Comparison of ENCODE assay signal across 9 cellular contexts in the genomic region with DNA sequence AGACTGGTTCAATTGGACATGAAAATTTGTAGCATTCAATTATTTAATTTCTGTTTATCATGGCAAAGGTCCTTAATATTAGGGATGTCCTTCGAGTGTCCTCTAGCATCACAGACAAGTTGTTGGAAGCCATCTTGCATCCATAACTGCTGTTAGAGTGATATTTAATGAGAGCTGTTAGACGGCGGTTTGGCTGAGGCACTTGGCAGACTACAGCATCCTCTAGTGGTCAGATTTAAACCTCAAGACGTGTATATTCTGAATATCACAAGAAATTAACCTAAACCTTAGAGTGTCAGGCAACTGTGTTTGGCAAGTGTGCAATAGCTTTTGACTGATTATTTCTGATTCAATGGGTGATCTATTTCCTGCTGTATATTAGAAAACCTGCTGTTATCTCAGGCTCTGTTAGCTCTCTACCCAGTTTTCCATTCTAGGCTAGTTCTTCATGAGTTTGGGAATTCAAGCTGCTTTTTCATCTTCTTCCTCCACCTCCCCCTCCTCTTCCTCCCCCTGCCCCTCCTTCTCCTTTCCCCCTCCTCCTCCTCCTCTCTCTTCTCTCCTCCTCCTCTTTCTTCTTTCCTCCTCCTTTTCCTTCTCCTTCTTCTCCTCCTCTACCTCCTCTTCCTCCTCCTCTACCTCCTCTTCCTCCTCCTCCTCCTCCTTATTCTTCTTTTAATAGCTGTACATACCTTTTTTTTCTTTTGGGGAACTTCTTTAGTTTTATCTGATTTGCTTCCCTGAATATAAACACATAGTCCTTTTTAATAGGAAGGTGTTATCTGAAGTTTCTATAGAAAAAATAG. TPM values are rescaled to one million over a fixed set of nuclear protein-coding genes. Genes with fewer than 3 reads are reported as not detected.
A peak's percentile ranks its signal among the peaks of the same experiment; 100 is the strongest.
DNase-seq lines count a peak whose midpoint lies in the region; ATAC-seq and TF ChIP-seq lines count a peak whose summit lies in the region.
"Had no signal": no experiment of that assay in that cellular context is flagged by ENCODE, and none has a peak within 500 bp of the region (broad histone marks: within the 10 kb centered on the region; RNA-seq: fewer than 3 reads in every experiment).

No MANE protein-coding gene starts in this region.

- H3K27ac Mint-ChIP-seq in activated naive CD4-positive, alpha-beta T cell treated with anti-CD3 and anti-CD28 coated beads for 36 hours: no peak overlapping the region

- no peaks in the 10 kb centered on the region for H3K36me3 Mint-ChIP-seq in activated naive CD4-positive, alpha-beta T cell treated with anti-CD3 and anti-CD28 coated beads for 36 hours (ENCODE audit: low read depth)

- no peaks in the 10 kb centered on the region for H3K4me1 Mint-ChIP-seq in activated naive CD4-positive, alpha-beta T cell treated with anti-CD3 and anti-CD28 coated beads for 36 hours (ENCODE audit: low read depth)

- intact Hi-C loops in activated naive CD4-positive, alpha-beta T cell treated with anti-CD3 and anti-CD28 coated beads for 36 hours (cut with micrococcal nuclease): loop anchor here (1.0 kb wide), 1 partner anchor 369 kb away; no protein-coding TSS in a partner anchor
- intact Hi-C loops in head of caudate nucleus (cut with DNase I): loop anchor here (2.0 kb wide), 1 partner anchor 194 kb away; no protein-coding TSS in a partner anchor
- intact Hi-C loops in posterior cingulate gyrus (cut with DNase I): loop anchor here (1.0 to 10.0 kb wide), 2 partner anchors 195 to 368 kb away; no protein-coding TSS in a partner anchor

- peak; percentile 33 for DNase-seq in GDM1 (lab: John Stamatoyannopoulos, UW)
- peak; percentile 41 to 52 for DNase-seq in HL-60 (ENCODE audit: low read depth in 1 of 2, low spot score in 1 of 2)
- peak; percentile 48 for DNase-seq in NCI-H82 treated with DMSO at 0.1 percent for 48 hours (lab: John Stamatoyannopoulos, UW; ENCODE audit: unreplicated experiment)
- peak; percentile 40 for DNase-seq in activated naive CD4-positive, alpha-beta T cell treated with anti-CD3 and anti-CD28 coated beads for 36 hours
- DNase-seq in head of caudate nucleus: peak in 41 of 42 donors; percentile 7 to 85 (median 67)
- peak; percentile 28 to 92 (median 50) for DNase-seq in posterior cingulate gyrus
- no peak for DNase-seq in stimulated activated naive CD4-positive, alpha-beta T cell treated with Interleukin-2 at 50 U/mL for 16 hours (lab: John Stamatoyannopoulos, UW)

- no peak overlapping the region for H3K4me3 ChIP-seq in HL-60 (replicated peaks; ENCODE audit: insufficient read depth, low read length)

- H3K27ac ChIP-seq in HL-60 (replicated peaks): no peak overlapping the region
- H3K27ac ChIP-seq: epithelial cell of prostate had no signal

- TF ChIP-seq CTCF in HL-60 (IDR thresholded peaks at IDR 0.05; ENCODE audit: insufficient read depth, low read length): peak; percentile 96

- peak; percentile 86 for ATAC-seq in GM21447 (IDR thresholded peaks at IDR 0.05; ENCODE audit: unreplicated experiment)

- peaks cover 2% of the 10 kb centered on the region for H3K9me3 Mint-ChIP-seq in activated naive CD4-positive, alpha-beta T cell treated with anti-CD3 and anti-CD28 coated beads for 36 hours

- peaks cover 6% of the 10 kb centered on the region for H3K27me3 Mint-ChIP-seq in activated naive CD4-positive, alpha-beta T cell treated with anti-CD3 and anti-CD28 coated beads for 36 hours (ENCODE audit: low read depth)

- CTCF ChIA-PET in activated naive CD4-positive, alpha-beta T cell treated with anti-CD3 and anti-CD28 coated beads for 36 hours (lab: Charles Lee): interaction anchor here (0.7 to 2.5 kb wide), 4 partner anchors 85 to 1287 kb away, joined by 3 to 25 read pairs (median 4); no protein-coding TSS in a partner anchor

- H3K4me3 Mint-ChIP-seq in activated naive CD4-positive, alpha-beta T cell treated with anti-CD3 and anti-CD28 coated beads for 36 hours: no peak overlapping the region

- no peaks in the 10 kb centered on the region for H3K27me3 ChIP-seq in HL-60 (ENCODE audit: insufficient read depth, poor library complexity, severe bottlenecking)

RNA-seq across cellular contexts. Expression of gene SPINK1, which starts 8.6 kb away (rescaled TPM):
- total RNA-seq in activated naive CD4-positive, alpha-beta T cell treated with anti-CD3 and anti-CD28 coated beads for 36 hours: not detected

RNA-seq across cellular contexts. Expression of gene JAKMIP2, which starts 40.4 kb away (rescaled TPM):
- under 1 TPM; 0.14 to 0.17 TPM for total RNA-seq in activated naive CD4-positive, alpha-beta T cell treated with anti-CD3 and anti-CD28 coated beads for 36 hours

RNA-seq across cellular contexts. Expression of gene SCGB3A2, which starts 55.6 kb away (rescaled TPM):
- total RNA-seq in activated naive CD4-positive, alpha-beta T cell treated with anti-CD3 and anti-CD28 coated beads for 36 hours: not detected
